ENCODE assay signal across 24 cellular contexts in genomic region chr10:8036521-8037198, GRCh38. TPM values are rescaled to one million over a fixed set of nuclear protein-coding genes. Genes with fewer than 3 reads are reported as not detected.
DNase-seq lines count a peak whose midpoint lies in the region; ATAC-seq and TF ChIP-seq lines count a peak whose summit lies in the region.
"Had no signal": no experiment of that assay in that cellular context is flagged by ENCODE, and none has a peak within 500 bp of the region (broad histone marks: within the 10 kb centered on the region; RNA-seq: fewer than 3 reads in every experiment).

No MANE protein-coding gene starts in this region.

- POLR2A ChIA-PET in Caco-2 (lab: Charles Lee) = interaction anchor here (0.6 kb wide), 2 partner anchors 24 to 219 kb away, joined by 4 read pairs; partner anchors contain the start of gene TAF3

- H3K27ac ChIP-seq in 22Rv1 = peak overlapping the region; percentile 86
- H3K27ac ChIP-seq: neutrophil, upper lobe of right lung had no signal

- H3K36me3 Mint-ChIP-seq in Caco-2 (ENCODE audit: insufficient read depth, unreplicated experiment) = no peaks in the 10 kb centered on the region
- H3K36me3 Mint-ChIP-seq in brain = no peaks in the 10 kb centered on the region
- H3K36me3 Mint-ChIP-seq in nephron progenitor cell (ENCODE audit: low read depth) = no peaks in the 10 kb centered on the region
- H3K36me3 Mint-ChIP-seq: mesothelial cell of epicardium had no signal

- H3K9me3 ChIP-seq in Caco-2 = no peaks in the 10 kb centered on the region; the same call in 1 of the 2 replicates
- H3K9me3 ChIP-seq: neutrophil, upper lobe of right lung had no signal

- no TSS peak for BruUV-seq in Caco-2 (replicated peaks; lab: Mats Ljungman, UMichigan)

- peaks cover 20% of the 10 kb centered on the region for H3K4me1 ChIP-seq in Caco-2

- H3K4me3 ChIP-seq in Caco-2 (ENCODE audit: low read depth, low read length) = peak overlapping the region; percentile 40
- H3K4me3 ChIP-seq: upper lobe of right lung had no signal

- intact Hi-C loops in Caco-2 (cut with micrococcal nuclease; ENCODE audit: unreplicated experiment) = loop anchor here (1.0 kb wide), 1 partner anchor 9 kb away; no protein-coding TSS in a partner anchor

- no peaks in the 10 kb centered on the region for H3K36me3 ChIP-seq in Caco-2 (ENCODE audit: control insufficient read depth, insufficient read depth, low read length)
- H3K36me3 ChIP-seq: neutrophil, upper lobe of right lung had no signal

- H3K4me3 Mint-ChIP-seq in Caco-2 (ENCODE audit: unreplicated experiment) (peak overlapping the region; percentile 82), brain (peak overlapping the region in 3 of 5 experiments; percentile 2 to 64 (median 64)), nephron progenitor cell (peak overlapping the region; percentile 61)
- H3K4me3 Mint-ChIP-seq: stimulated activated naive CD8-positive, alpha-beta T cell treated with anti-CD3 and anti-CD28 coated beads, Interleukin-15, Interleukin-2, amounts not matched to agents 100 ng/mL and 50 ng/mL, for 24 hours; T-helper 1 cell treated with Interleukin-12 subunit alpha and Interleukin-12 subunit beta and Interleukin-4 antibody, amounts not matched to agents 30 μg/mL and 1 μg/mL, for 36 hours had no signal

- DNase-seq in Caco-2 (no peak), nephron progenitor cell (no peak)
- DNase-seq in activated CD4-positive, CD25-positive, alpha-beta regulatory T cell treated with anti-CD3 and anti-CD28 coated beads, Interleukin-2, amount 50 U/mL, for 72 hours = no peak
- DNase-seq: COR-L47, EL, foreskin melanocyte, Kasumi-1, left cardiac atrium, NCI-H1092 treated with DMSO at 0.1 percent for 48 hours, NCI-H69, right cardiac atrium, SIG-M5, upper lobe of right lung had no signal

- ATAC-seq in HG03442 (IDR thresholded peaks at IDR 0.05; ENCODE audit: unreplicated experiment) (no peak), HG02588 (IDR thresholded peaks at IDR 0.05; ENCODE audit: unreplicated experiment) (no peak), GM21717 (IDR thresholded peaks at IDR 0.05; ENCODE audit: unreplicated experiment) (no peak)
- ATAC-seq: left cardiac atrium, right cardiac atrium, upper lobe of right lung had no signal

- H3K4me1 Mint-ChIP-seq in Caco-2 (ENCODE audit: low read depth, unreplicated experiment) (peaks cover 19% of the 10 kb centered on the region), brain (peaks cover 26% of the 10 kb centered on the region), nephron progenitor cell (peaks cover 25% of the 10 kb centered on the region)

- no peak for TF ChIP-seq CTCF in 22Rv1 (IDR thresholded peaks at IDR 0.05)
- no peak for TF ChIP-seq CTCF in Caco-2 (IDR thresholded peaks at IDR 0.05; ENCODE audit: insufficient read depth in 1 of 2, low read depth in 1 of 2, low read length in 1 of 2, severe bottlenecking in 1 of 2, unreplicated experiment in 1 of 2)
- TF ChIP-seq CTCF in brain (conservative IDR thresholded peaks at IDR 0.05) = no peak
- TF ChIP-seq CTCF in nephron progenitor cell (IDR thresholded peaks at IDR 0.05) = no peak

- H3K27me3 ChIP-seq in Caco-2 (replicated peaks; ENCODE audit: control insufficient read depth, insufficient read depth, low read length) = no peaks in the 10 kb centered on the region

- CTCF ChIA-PET in Caco-2 (lab: Charles Lee) = interaction anchor here (0.6 to 0.8 kb wide), 2 partner anchors 9 to 1391 kb away, joined by 3 read pairs; no protein-coding TSS in a partner anchor

- H3K9me3 Mint-ChIP-seq in Caco-2 (ENCODE audit: unreplicated experiment) (no peaks in the 10 kb centered on the region), brain (peaks cover 0 to 17% (median 11%) of the 10 kb centered on the region in 5 experiments), nephron progenitor cell (peaks cover 4% of the 10 kb centered on the region)
- H3K9me3 Mint-ChIP-seq: activated naive CD8-positive, alpha-beta T cell treated with anti-CD3 and anti-CD28 coated beads, Interleukin-2, amount 10 ng/mL, durations not matched to agents 7 days and 5 days; mesothelial cell of epicardium; T-helper 1 cell treated with Interleukin-12 subunit alpha and Interleukin-12 subunit beta and Interleukin-4 antibody, amounts not matched to agents 30 μg/mL and 1 μg/mL, for 36 hours had no signal

- H3K27me3 Mint-ChIP-seq in Caco-2 (ENCODE audit: insufficient read depth, unreplicated experiment) (peaks cover 3% of the 10 kb centered on the region), brain (peaks cover 100% of the 10 kb centered on the region), nephron progenitor cell (ENCODE audit: low read depth, poor library complexity) (peaks cover 100% of the 10 kb centered on the region)

- H3K27ac Mint-ChIP-seq in Caco-2 (ENCODE audit: unreplicated experiment) (no peak overlapping the region), brain (peak overlapping the region in 1 of 5 experiments; percentile 57), nephron progenitor cell (no peak overlapping the region)
- H3K27ac Mint-ChIP-seq: activated naive CD8-positive, alpha-beta T cell treated with anti-CD3 and anti-CD28 coated beads, Interleukin-2, amount 10 ng/mL, durations not matched to agents 7 days and 5 days; mesothelial cell of epicardium; stimulated activated naive CD8-positive, alpha-beta T cell treated with anti-CD3 and anti-CD28 coated beads, Interleukin-15, Interleukin-2, amounts not matched to agents 100 ng/mL and 50 ng/mL, for 24 hours had no signal

RNA-seq across cellular contexts. Expression of gene GATA3, which starts 17.8 kb away (rescaled TPM):
- total RNA-seq in Caco-2 (2022) = 27.7 and 32.0 TPM in 2 replicates
- polyA plus RNA-seq in brain (ENCODE audit: insufficient read depth, low read depth, low replicate concordance) = not detected
- total RNA-seq: OCI-LY7 had no signal
